28 cellular contexts compared by ENCODE assay signal in genomic region chr7:45690762-45691150, GRCh38.
DNase-seq lines count a peak whose midpoint lies in the region; ATAC-seq, FAIRE-seq and TF ChIP-seq lines count a peak whose summit lies in the region.
"Had no signal": no experiment of that assay in that cellular context is flagged by ENCODE, and none has a peak within 500 bp of the region (broad histone marks: within the 10 kb centered on the region; RNA-seq: fewer than 3 reads in every experiment).

No MANE protein-coding gene starts in this region.

- peaks cover 13 to 37% (median 20%) of the 10 kb centered on the region in 3 donors for H3K4me1 ChIP-seq in pancreas
- H3K4me1 ChIP-seq: HAP-1, SJCRH30 had no signal

- TF ChIP-seq CTCF in C4-2B (conservative IDR thresholded peaks at IDR 0.05) (no peak), pancreas (IDR thresholded peaks at IDR 0.05) (no peak), foreskin fibroblast (IDR thresholded peaks at IDR 0.05; ENCODE audit: low read depth, low read length) (no peak)

- H3K9me3 ChIP-seq in pancreas: no peaks in the 10 kb centered on the region
- H3K9me3 ChIP-seq: HAP-1 had no signal

- ATAC-seq in left colon: peak; percentile 8
- ATAC-seq in pancreas: peak in 2 of 4 donors; percentile 8 to 23
- no peak for ATAC-seq in HG02938 (IDR thresholded peaks at IDR 0.05; ENCODE audit: unreplicated experiment)
- ATAC-seq: GM12878, K562, PC-3 had no signal

- no peaks in the 10 kb centered on the region for H3K36me3 ChIP-seq in pancreas
- H3K36me3 ChIP-seq: HAP-1, SJCRH30 had no signal

- intact Hi-C loops in left colon (cut with DNase I, micrococcal nuclease) (no loop called here), pancreas (cut with DNase I) (no loop called here)

- no peak for FAIRE-seq in pancreas (lab: Jason Lieb, UNC)
- FAIRE-seq: G401.6, GM12878, K562 had no signal

- no peaks in the 10 kb centered on the region for H3K27me3 ChIP-seq in pancreas

- H3K27ac ChIP-seq in C4-2B: peak overlapping the region; percentile 23
- H3K27ac ChIP-seq in pancreas: peak overlapping the region; percentile 46 to 85 (median 79)
- H3K27ac ChIP-seq: HL-60, SJCRH30 had no signal

- no peak overlapping the region for H3K4me3 ChIP-seq in pancreas
- H3K4me3 ChIP-seq in foreskin fibroblast (ENCODE audit: low read depth in 1 of 2, low read length in 2 of 2): no peak overlapping the region
- H3K4me3 ChIP-seq: GM12878, HAP-1, K562, SJCRH30 had no signal

- peak; percentile 23 for DNase-seq in DMS53 treated with DMSO at 0.1 percent for 48 hours (lab: John Stamatoyannopoulos, UW; ENCODE audit: unreplicated experiment)
- no peak for DNase-seq in left colon
- DNase-seq in pancreas: no peak
- no peak for DNase-seq in iPS-NIHi7 (ENCODE audit: extremely low spot score)
- no peak for DNase-seq in foreskin fibroblast
- DNase-seq in HuH-7 (ENCODE audit: low spot score): no peak
- DNase-seq: CD8-positive, alpha-beta memory T cell; DMS153; GOT3; HFFc6; Kasumi-1; MV-4-11; NCI-H1105; NCI-H1436 treated with DMSO at 0.1 percent for 48 hours; NCI-H187 treated with DMSO at 0.1 percent for 48 hours; NCI-H2171 treated with DMSO at 0.1 percent for 48 hours; NCI-H345; NCI-H510A treated with DMSO at 0.1 percent for 48 hours; NK-92 treated with Interleukin-12 subunit alpha and Interleukin-12 subunit beta, amount 100 ng/mL, for 24 hours; PC-3; SJCRH30 had no signal
